ENCODE assay signal across 8 cellular contexts in genomic region chr7:106153891-106154449, GRCh38. TPM values are rescaled to one million over a fixed set of nuclear protein-coding genes. Genes with fewer than 3 reads are reported as not detected.
DNase-seq lines count a peak whose midpoint lies in the region; ATAC-seq and TF ChIP-seq lines count a peak whose summit lies in the region.

No MANE protein-coding gene starts in this region.

- CTCF ChIA-PET in AG04449 (lab: Yijun Ruan, JAX): interaction anchor here (0.6 to 11.3 kb wide), 56 partner anchors 8 to 616 kb away, joined by 3 to 400 read pairs (median 4); partner anchors contain the start of gene SYPL1

- no peaks in the 10 kb centered on the region for H3K36me3 ChIP-seq in lower lobe of right lung

- POLR2A ChIA-PET in AG04449 (lab: Yijun Ruan, JAX): interaction anchor here (1.0 to 1.7 kb wide), 2 partner anchors 42 to 101 kb away, joined by 3 to 4 read pairs; partner anchors contain the start of gene SYPL1

- H3K4me3 ChIP-seq in AG04449 (ENCODE audit: low read depth, low read length) (no peak overlapping the region), lower lobe of right lung (no peak overlapping the region)

- TF ChIP-seq CTCF in AG04449 (IDR thresholded peaks at IDR 0.05; ENCODE audit: insufficient read depth, low read length, missing control alignments): peak; percentile 92
- TF ChIP-seq CTCF in lower lobe of right lung (IDR thresholded peaks at IDR 0.05): peak; percentile 96

- intact Hi-C loops in lower lobe of right lung (cut with DNase I): loop anchor here (5.0 kb wide), 1 partner anchor 97 kb away; no protein-coding TSS in a partner anchor

- no peak overlapping the region for H3K27ac ChIP-seq in lower lobe of right lung

- ATAC-seq in GM18861 (IDR thresholded peaks at IDR 0.05; ENCODE audit: unreplicated experiment) (peak; percentile 50), HG03378 (IDR thresholded peaks at IDR 0.05; ENCODE audit: unreplicated experiment) (peak; percentile 55), lower lobe of right lung (peak; percentile 95 to 97)

- H3K9me3 ChIP-seq in lower lobe of right lung: no peaks in the 10 kb centered on the region

- no peak for DNase-seq in AG04449 (ENCODE audit: low read depth, low spot score)
- peak; percentile 52 for DNase-seq in NCI-H524 treated with DMSO at 0.1 percent for 48 hours (lab: John Stamatoyannopoulos, UW)
- peak; percentile 45 to 65 for DNase-seq in activated CD4-positive, alpha-beta T cell treated with anti-CD3 and anti-CD28 coated beads, Interleukin-2, amount 50 U/mL, for 24 hours (ENCODE audit: low read depth in 1 of 2, low spot score in 1 of 2)
- peak; percentile 86 for DNase-seq in dedifferentiated amniotic fluid mesenchymal stem cell (ENCODE audit: extremely low spot score)
- DNase-seq in lower lobe of right lung: peak; percentile 82
- peak; percentile 47 to 58 (median 57) for DNase-seq in stimulated activated CD4-positive, alpha-beta T cell treated with anti-CD3 and anti-CD28 coated beads, TNF-alpha, amount 100 ng/mL, for 48 hours (ENCODE audit: low read depth in 3 of 3)

- H3K4me1 ChIP-seq in lower lobe of right lung: no peaks in the 10 kb centered on the region

- no peaks in the 10 kb centered on the region for H3K27me3 ChIP-seq in lower lobe of right lung (ENCODE audit: low read depth)

RNA-seq across cellular contexts. Expression of gene SYPL1, which starts 41.9 kb away (rescaled TPM):
- total RNA-seq in lower lobe of right lung: 79.6 TPM
